ENCODE assay signal across 8 cellular contexts in the genomic region with DNA sequence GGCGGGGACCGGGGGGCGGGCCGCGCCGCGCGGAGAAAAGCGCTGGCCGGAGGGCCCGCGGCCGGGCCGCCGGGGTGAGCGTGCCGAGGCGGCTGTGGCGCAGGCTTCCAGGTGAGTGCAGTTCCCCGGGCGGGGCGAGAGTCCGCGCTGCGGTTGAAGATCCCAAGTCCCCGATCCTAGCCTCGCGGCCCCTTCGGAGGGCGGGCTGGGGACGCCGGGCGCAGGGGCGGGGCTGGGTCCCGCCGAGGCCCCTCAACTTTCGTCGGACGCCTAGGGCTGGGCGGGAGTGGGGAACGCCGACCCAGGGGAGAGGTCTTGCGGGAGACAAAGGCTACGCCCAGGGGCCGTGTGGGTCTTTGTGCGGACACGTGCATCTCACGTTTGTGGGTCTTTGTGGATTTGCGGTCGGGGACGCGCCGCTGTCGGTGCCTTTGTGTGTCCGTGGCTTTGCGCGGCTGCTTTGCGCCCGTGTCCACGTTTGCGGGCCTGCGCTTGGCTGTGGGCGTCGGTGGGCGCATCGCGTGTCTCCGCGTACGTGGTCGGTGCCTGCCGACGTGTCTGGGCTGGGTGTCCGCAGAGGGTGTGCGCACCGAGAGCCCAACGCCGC. TPM values are rescaled to one million over a fixed set of nuclear protein-coding genes. Genes with fewer than 3 reads are reported as not detected.
DNase-seq lines count a peak whose midpoint lies in the region; ATAC-seq and TF ChIP-seq lines count a peak whose summit lies in the region.

A gene with protein sequence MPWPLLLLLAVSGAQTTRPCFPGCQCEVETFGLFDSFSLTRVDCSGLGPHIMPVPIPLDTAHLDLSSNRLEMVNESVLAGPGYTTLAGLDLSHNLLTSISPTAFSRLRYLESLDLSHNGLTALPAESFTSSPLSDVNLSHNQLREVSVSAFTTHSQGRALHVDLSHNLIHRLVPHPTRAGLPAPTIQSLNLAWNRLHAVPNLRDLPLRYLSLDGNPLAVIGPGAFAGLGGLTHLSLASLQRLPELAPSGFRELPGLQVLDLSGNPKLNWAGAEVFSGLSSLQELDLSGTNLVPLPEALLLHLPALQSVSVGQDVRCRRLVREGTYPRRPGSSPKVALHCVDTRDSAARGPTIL (plus strand): TSS at position 63 of the 607 bp plus-strand sequence. CDS start 12,261 bp downstream, outside the sequence.

- H3K27ac Mint-ChIP-seq in activated T-cell treated with anti-CD3 and anti-CD28 coated beads, Interleukin-2, amount 50 U/mL, for 72 hours = peak within 1 kb of the TSS; percentile 29
- H3K27ac Mint-ChIP-seq in T-helper 2 cell treated with Interferon-gamma antibody and Interleukin-4, amounts not matched to agents 5 μg/mL and 100 μg/mL, for 36 hours = peak within 1 kb of the TSS; percentile 89

- peak within 1 kb of the TSS; percentile 82 for H3K4me3 ChIP-seq in fibroblast of mammary gland (ENCODE audit: control insufficient read depth, low read depth, low read length)

- peak within 1 kb of the TSS; percentile 89 for H3K4me3 Mint-ChIP-seq in activated T-cell treated with anti-CD3 and anti-CD28 coated beads, Interleukin-2, amount 50 U/mL, for 72 hours
- H3K4me3 Mint-ChIP-seq in T-helper 2 cell treated with Interferon-gamma antibody and Interleukin-4, amounts not matched to agents 5 μg/mL and 100 μg/mL, for 36 hours = peak within 1 kb of the TSS; percentile 88

- TF ChIP-seq CTCF in fibroblast of mammary gland (conservative IDR thresholded peaks at IDR 0.05; ENCODE audit: control insufficient read depth, insufficient read depth, low read depth, low read length) (no peak), omental fat pad (IDR thresholded peaks at IDR 0.05) (no peak)

- ATAC-seq in activated T-cell treated with anti-CD3 and anti-CD28 coated beads, Interleukin-2, amount 50 U/mL, for 72 hours (replicated peaks in 1 of 2) = peak; percentile 29 to 37
- ATAC-seq in omental fat pad (ENCODE audit: low FRiP score) (peak; percentile 7), HG03039 (IDR thresholded peaks at IDR 0.05; ENCODE audit: unreplicated experiment) (no peak)

- H3K9me3 Mint-ChIP-seq in activated T-cell treated with anti-CD3 and anti-CD28 coated beads, Interleukin-2, amount 50 U/mL, for 72 hours = no peaks in the 10 kb centered on the region
- no peaks in the 10 kb centered on the region for H3K9me3 Mint-ChIP-seq in T-helper 2 cell treated with Interferon-gamma antibody and Interleukin-4, amounts not matched to agents 5 μg/mL and 100 μg/mL, for 36 hours

- peak; percentile 28 for DNase-seq in activated T-cell treated with anti-CD3 and anti-CD28 coated beads, Interleukin-2, amount 50 U/mL, for 72 hours
- DNase-seq in activated T-cell treated with anti-CD3 and anti-CD28 coated beads, Interleukin-2, amount 50 U/mL, for 1 hour = no peak
- no peak for DNase-seq in T-helper 2 cell treated with Interferon-gamma antibody and Interleukin-4, amounts not matched to agents 5 μg/mL and 100 μg/mL, for 36 hours (ENCODE audit: low spot score)
- DNase-seq in fibroblast of mammary gland (ENCODE audit: low read depth) (no peak), omental fat pad (ENCODE audit: low spot score) (no peak), DMS153 treated with DMSO at 0.1 percent for 48 hours (lab: John Stamatoyannopoulos, UW; ENCODE audit: unreplicated experiment) (no peak)
- DNase-seq in central memory CD4-positive, alpha-beta T cell = no peak

- H3K27me3 Mint-ChIP-seq in activated T-cell treated with anti-CD3 and anti-CD28 coated beads, Interleukin-2, amount 50 U/mL, for 72 hours (ENCODE audit: low read depth) = peaks cover 56% of the 10 kb centered on the region
- H3K27me3 Mint-ChIP-seq in T-helper 2 cell treated with Interferon-gamma antibody and Interleukin-4, amounts not matched to agents 5 μg/mL and 100 μg/mL, for 36 hours (ENCODE audit: low read depth) = peaks cover 23% of the 10 kb centered on the region

- no peaks in the 10 kb centered on the region for H3K36me3 Mint-ChIP-seq in activated T-cell treated with anti-CD3 and anti-CD28 coated beads, Interleukin-2, amount 50 U/mL, for 72 hours (ENCODE audit: insufficient read depth in 2 of 2)
- H3K36me3 Mint-ChIP-seq in T-helper 2 cell treated with Interferon-gamma antibody and Interleukin-4, amounts not matched to agents 5 μg/mL and 100 μg/mL, for 36 hours (ENCODE audit: low read depth) = no peaks in the 10 kb centered on the region

- H3K4me1 Mint-ChIP-seq in activated T-cell treated with anti-CD3 and anti-CD28 coated beads, Interleukin-2, amount 50 U/mL, for 72 hours (ENCODE audit: low read depth) = peaks cover 18% of the 10 kb centered on the region
- peaks cover 22% of the 10 kb centered on the region for H3K4me1 Mint-ChIP-seq in T-helper 2 cell treated with Interferon-gamma antibody and Interleukin-4, amounts not matched to agents 5 μg/mL and 100 μg/mL, for 36 hours (ENCODE audit: low read depth)

RNA-seq across cellular contexts. Expression of the gene that starts here (rescaled TPM):
- total RNA-seq in activated T-cell treated with anti-CD3 and anti-CD28 coated beads, Interleukin-2, amount 50 U/mL, for 72 hours = 1 to 10 TPM; 1.4 to 3.6 TPM
- total RNA-seq in omental fat pad = 100 to 1,000 TPM; 153 to 281 (median 161) TPM

Comparison
In these comparisons a context has a peak if more than half of its experiments do, and no peak if none do; other contexts are left out.
1. RNA of the gene that starts here (total RNA-seq): 153 to 281 TPM in omental fat pad; 1.4 to 3.6 TPM in activated T-cell treated with anti-CD3 and anti-CD28 coated beads, Interleukin-2, amount 50 U/mL, for 72 hours; every median in the first group is over 10 times any median in the second.
2. DNase-seq: peak in activated T-cell treated with anti-CD3 and anti-CD28 coated beads, Interleukin-2, amount 50 U/mL, for 72 hours (2 of 2); none in activated T-cell treated with anti-CD3 and anti-CD28 coated beads, Interleukin-2, amount 50 U/mL, for 1 hour (single experiment), T-helper 2 cell treated with Interferon-gamma antibody and Interleukin-4, amounts not matched to agents 5 μg/mL and 100 μg/mL, for 36 hours (single experiment), fibroblast of mammary gland (single experiment), omental fat pad (single experiment), DMS153 treated with DMSO at 0.1 percent for 48 hours (single experiment) and central memory CD4-positive, alpha-beta T cell (single experiment).